In the genomic region with DNA sequence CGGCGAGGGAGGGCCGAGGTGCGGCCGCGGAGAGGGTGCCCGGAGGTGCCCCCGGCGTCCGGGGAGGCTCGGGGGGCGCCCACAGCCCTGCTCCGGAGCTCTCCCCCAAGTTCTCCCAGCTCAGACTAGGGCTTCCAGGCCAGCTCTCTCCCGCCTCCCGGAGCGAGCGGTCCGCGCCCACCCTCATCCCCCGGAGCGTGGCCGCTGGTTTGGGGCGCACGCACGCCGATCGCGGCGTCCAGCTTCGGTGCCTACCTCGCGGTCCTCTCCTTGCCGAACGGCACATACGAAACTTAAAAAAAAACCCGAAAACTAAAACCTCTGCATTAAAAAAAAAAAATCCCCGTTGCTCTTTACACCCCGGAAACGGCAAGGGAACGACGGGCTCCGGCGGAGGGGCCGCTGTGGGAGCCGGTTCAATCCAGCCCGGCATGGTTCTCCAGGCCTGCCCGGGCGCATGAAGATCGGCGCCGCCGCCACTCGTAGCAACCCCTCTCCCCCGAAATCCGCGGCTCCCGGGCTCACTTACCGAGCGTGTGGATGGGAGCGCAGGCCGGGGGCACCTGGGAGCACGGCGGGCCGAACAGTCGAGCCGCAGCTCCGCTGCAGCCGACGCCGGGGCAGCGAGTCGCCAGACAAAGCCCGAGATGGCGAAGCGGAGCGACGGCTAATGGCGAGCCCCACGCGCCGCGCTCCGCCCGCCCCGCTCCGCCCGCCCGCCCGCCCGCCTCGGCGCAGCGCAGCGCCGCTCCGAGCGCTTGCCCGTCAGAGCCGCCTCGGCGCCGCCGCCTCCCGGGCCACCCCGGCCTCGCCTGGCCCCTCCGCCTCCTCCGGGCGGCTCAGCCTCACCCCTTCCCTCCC, we compare ENCODE assay signal across 8 cellular contexts. TPM values are rescaled to one million over a fixed set of nuclear protein-coding genes. Genes with fewer than 3 reads are reported as not detected.
DNase-seq lines count a peak whose midpoint lies in the region; ATAC-seq, FAIRE-seq and TF ChIP-seq lines count a peak whose summit lies in the region.

No MANE protein-coding gene starts in this region.

- H3K4me1 Mint-ChIP-seq in activated CD8-positive, alpha-beta memory T cell treated with anti-CD3 and anti-CD28 coated beads, Interleukin-2, amount 10 ng/mL, durations not matched to agents 7 days and 5 days = peaks cover 24% of the 10 kb centered on the region

- H3K27me3 ChIP-seq in ACC112 (ENCODE audit: insufficient read depth, low read length) (no peaks in the 10 kb centered on the region), endothelial cell of umbilical vein (ENCODE audit: control insufficient read depth in 2 of 2, insufficient read depth in 2 of 2, low read length in 2 of 2) (no peaks in the 10 kb centered on the region), suprapubic skin (no peaks in the 10 kb centered on the region)

- POLR2A ChIA-PET in endothelial cell of umbilical vein (lab: Charles Lee) = interaction anchor here (0.9 to 1.5 kb wide), 2 partner anchors 107 to 125 kb away, joined by 3 to 5 read pairs; no protein-coding TSS in a partner anchor

- H3K79me2 ChIP-seq in ACC112 (ENCODE audit: control insufficient read depth, insufficient read depth, low read length, unreplicated experiment) = peaks cover 28% of the 10 kb centered on the region
- H3K79me2 ChIP-seq in endothelial cell of umbilical vein (ENCODE audit: control insufficient read depth, insufficient read depth, low read length) = peaks cover 28% of the 10 kb centered on the region

- TF ChIP-seq POLR2A in endothelial cell of umbilical vein (IDR thresholded peaks at IDR 0.05; ENCODE audit: low read depth, low read length) (no peak), suprapubic skin (IDR thresholded peaks at IDR 0.05) (no peak)

- peak overlapping the region; percentile 92 for H3K9ac ChIP-seq in endothelial cell of umbilical vein (replicated peaks; ENCODE audit: extremely low read depth, insufficient read depth, low read length)

- H3K4me2 ChIP-seq in endothelial cell of umbilical vein (ENCODE audit: insufficient read depth, low read length) = peak overlapping the region; percentile 86

- DNase-seq in NCI-H2196 (lab: John Stamatoyannopoulos, UW; ENCODE audit: unreplicated experiment) (peak; percentile 52), endothelial cell of umbilical vein (ENCODE audit: low read depth, low spot score) (peak; percentile 35), mucosa of gallbladder (ENCODE audit: low spot score) (peak; percentile 46), suprapubic skin (ENCODE audit: low spot score in 2 of 2) (peak in 1 of 2 donors; percentile 75), GOT3 (lab: John Stamatoyannopoulos, UW) (no peak)
- DNase-seq in activated CD8-positive, alpha-beta memory T cell treated with anti-CD3 and anti-CD28 coated beads, Interleukin-2, amount 10 ng/mL, durations not matched to agents 7 days and 5 days = peak; percentile 78

- BruUV-seq in endothelial cell of umbilical vein (replicated peaks; lab: Mats Ljungman, UMichigan) = no TSS peak

- TF ChIP-seq CTCF in endothelial cell of umbilical vein (IDR thresholded peaks at IDR 0.05; ENCODE audit: extremely low read depth in 1 of 2, insufficient read depth in 1 of 2, low read depth in 1 of 2, low read length in 2 of 2) (no peak), suprapubic skin (IDR thresholded peaks at IDR 0.05) (no peak)

- under 1% methylated on average over 43 of the region's 109 CpGs for WGBS in suprapubic skin

- dilution Hi-C loops in endothelial cell of umbilical vein (cut with MboI; ENCODE audit: extremely low pct_ligation_motif_present, low sequenced_read_pairs) = no loop called here

- H3K9me1 ChIP-seq in endothelial cell of umbilical vein (replicated peaks; ENCODE audit: control insufficient read depth, extremely low read depth, insufficient read depth, low read length) = no peaks in the 10 kb centered on the region

- no peaks in the 10 kb centered on the region for H3K27me3 Mint-ChIP-seq in activated CD8-positive, alpha-beta memory T cell treated with anti-CD3 and anti-CD28 coated beads, Interleukin-2, amount 10 ng/mL, durations not matched to agents 7 days and 5 days

- H4K20me1 ChIP-seq in endothelial cell of umbilical vein (replicated peaks; ENCODE audit: control insufficient read depth, extremely low read depth, insufficient read depth, low read length) = no peaks in the 10 kb centered on the region

- intact Hi-C loops in endothelial cell of umbilical vein (cut with micrococcal nuclease) = loop anchor here (5.0 kb wide), 1 partner anchor 87 kb away; a partner anchor contains a TSS

- CTCF ChIA-PET in activated CD8-positive, alpha-beta memory T cell treated with anti-CD3 and anti-CD28 coated beads, Interleukin-2, amount 10 ng/mL, durations not matched to agents 7 days and 5 days (lab: Charles Lee) = interaction anchor here (0.9 to 6.3 kb wide), 16 partner anchors 10 to 125 kb away, joined by 3 to 74 read pairs (median 6); a partner anchor contains a TSS
- CTCF ChIA-PET in endothelial cell of umbilical vein (lab: Charles Lee) = interaction anchor here (0.8 to 7.3 kb wide), 15 partner anchors 9 to 303 kb away, joined by 3 to 68 read pairs (median 4); a partner anchor contains a TSS

- H3K4me3 ChIP-seq in ACC112 (ENCODE audit: low read depth, low read length) (peak overlapping the region; percentile 91), endothelial cell of umbilical vein (replicated peaks in 1 of 3; ENCODE audit: insufficient read depth in 1 of 3, low read depth in 1 of 3, low read length in 3 of 3) (peak overlapping the region; percentile 68 to 89 (median 77)), suprapubic skin (peak overlapping the region; percentile 77)

- peak overlapping the region; percentile 90 for H3K4me3 Mint-ChIP-seq in activated CD8-positive, alpha-beta memory T cell treated with anti-CD3 and anti-CD28 coated beads, Interleukin-2, amount 10 ng/mL, durations not matched to agents 7 days and 5 days

- peaks cover 35% of the 10 kb centered on the region for H3K4me1 ChIP-seq in ACC112 (ENCODE audit: control insufficient read depth, insufficient read depth, low read length, unreplicated experiment)
- H3K4me1 ChIP-seq in endothelial cell of umbilical vein (ENCODE audit: control insufficient read depth, extremely low read depth, insufficient read depth, low read length) = peaks cover 40% of the 10 kb centered on the region
- peaks cover 45% of the 10 kb centered on the region for H3K4me1 ChIP-seq in suprapubic skin

- H2AFZ ChIP-seq in ACC112 (ENCODE audit: low read length, unreplicated experiment) (peak overlapping the region; percentile 59), endothelial cell of umbilical vein (ENCODE audit: low read depth, low read length) (no peak overlapping the region)

- H3K9me3 ChIP-seq in endothelial cell of umbilical vein (replicated peaks; ENCODE audit: control insufficient read depth, insufficient read depth, low read length) (no peaks in the 10 kb centered on the region), suprapubic skin (no peaks in the 10 kb centered on the region)

- H3K36me3 ChIP-seq in ACC112 (ENCODE audit: insufficient read depth, low read length) (peaks cover 15% of the 10 kb centered on the region), endothelial cell of umbilical vein (ENCODE audit: control insufficient read depth in 2 of 2, extremely low read depth in 1 of 2, insufficient read depth in 2 of 2, low read length in 2 of 2) (peaks cover 9 to 14% of the 10 kb centered on the region in 2 experiments), suprapubic skin (peaks cover 15% of the 10 kb centered on the region)

- TF ChIP-seq EP300 in suprapubic skin (IDR thresholded peaks at IDR 0.05) = no peak

- H3K9me3 Mint-ChIP-seq in activated CD8-positive, alpha-beta memory T cell treated with anti-CD3 and anti-CD28 coated beads, Interleukin-2, amount 10 ng/mL, durations not matched to agents 7 days and 5 days (ENCODE audit: low read depth) = no peaks in the 10 kb centered on the region

- peak overlapping the region; percentile 94 for H3K27ac Mint-ChIP-seq in activated CD8-positive, alpha-beta memory T cell treated with anti-CD3 and anti-CD28 coated beads, Interleukin-2, amount 10 ng/mL, durations not matched to agents 7 days and 5 days

- peaks cover 21% of the 10 kb centered on the region for H3K36me3 Mint-ChIP-seq in activated CD8-positive, alpha-beta memory T cell treated with anti-CD3 and anti-CD28 coated beads, Interleukin-2, amount 10 ng/mL, durations not matched to agents 7 days and 5 days

- FAIRE-seq in endothelial cell of umbilical vein (lab: Jason Lieb, UNC) = no peak

- ATAC-seq in GM18867 (IDR thresholded peaks at IDR 0.05; ENCODE audit: unreplicated experiment) = peak; percentile 7
- peak; percentile 14 for ATAC-seq in activated CD8-positive, alpha-beta memory T cell treated with anti-CD3 and anti-CD28 coated beads, Interleukin-2, amount 10 ng/mL, durations not matched to agents 7 days and 5 days

- peak overlapping the region; percentile 63 for H3K27ac ChIP-seq in ACC112 (ENCODE audit: low read depth, low read length)
- H3K27ac ChIP-seq in endothelial cell of umbilical vein (ENCODE audit: insufficient read depth, low read depth, low read length) = peak overlapping the region; percentile 81
- peak overlapping the region; percentile 100 for H3K27ac ChIP-seq in suprapubic skin

RNA-seq across cellular contexts. Expression of a gene that starts 1.0 kb away (rescaled TPM):
- total RNA-seq in activated CD8-positive, alpha-beta memory T cell treated with anti-CD3 and anti-CD28 coated beads, Interleukin-2, amount 10 ng/mL, durations not matched to agents 7 days and 5 days = 100 to 1,000 TPM; 128 to 158 TPM
- total RNA-seq in endothelial cell of umbilical vein (74.3 and 84.7 TPM in 2 replicates), mucosa of gallbladder (95.6 TPM), suprapubic skin (100 to 1,000 TPM in 1 of 4 donors, 10 to 100 TPM in 3; 54.8 to 102 (median 71.8) TPM)
- polyA plus RNA-seq in endothelial cell of umbilical vein = 10.8 and 14.7 TPM in 2 replicates
- polyA plus RNA-seq in endothelial cell of umbilical vein (2011; cell fraction: cytosol; rRNA removed) = 28.1 and 28.3 TPM in 2 replicates
- 48.7 and 49.3 TPM in 2 replicates for polyA plus RNA-seq in endothelial cell of umbilical vein (2011; cell fraction: nucleus; rRNA removed)
- 47.1 and 56.1 TPM in 2 replicates for polyA plus RNA-seq in endothelial cell of umbilical vein (2012)
- polyA minus RNA-seq in endothelial cell of umbilical vein = 23.8 and 24.3 TPM in 2 replicates
- polyA minus RNA-seq in endothelial cell of umbilical vein (2011; cell fraction: cytosol; rRNA and poly(A)+ RNA removed) = 28.3 TPM
- polyA minus RNA-seq in endothelial cell of umbilical vein (2011; cell fraction: nucleus; rRNA and poly(A)+ RNA removed) = 17.2 and 26.2 TPM in 2 replicates

RNA-seq across cellular contexts. Expression of a gene that starts 20.8 kb away (rescaled TPM):
- 100 to 1,000 TPM; 106 to 122 TPM for total RNA-seq in activated CD8-positive, alpha-beta memory T cell treated with anti-CD3 and anti-CD28 coated beads, Interleukin-2, amount 10 ng/mL, durations not matched to agents 7 days and 5 days
- total RNA-seq in endothelial cell of umbilical vein (82.5 and 102 TPM in 2 replicates), mucosa of gallbladder (77.0 TPM), suprapubic skin (10 to 100 TPM; 44.1 to 75.0 (median 67.3) TPM)
- polyA plus RNA-seq in endothelial cell of umbilical vein = 50.7 and 61.3 TPM in 2 replicates
- 54.4 and 57.8 TPM in 2 replicates for polyA plus RNA-seq in endothelial cell of umbilical vein (2011; cell fraction: cytosol; rRNA removed)
- polyA plus RNA-seq in endothelial cell of umbilical vein (2011; cell fraction: nucleus; rRNA removed) = 139 and 153 TPM in 2 replicates
- polyA plus RNA-seq in endothelial cell of umbilical vein (2012) = 47.6 and 49.1 TPM in 2 replicates
- polyA minus RNA-seq in endothelial cell of umbilical vein = 74.9 and 97.1 TPM in 2 replicates
- polyA minus RNA-seq in endothelial cell of umbilical vein (2011; cell fraction: cytosol; rRNA and poly(A)+ RNA removed) = 18.7 TPM
- polyA minus RNA-seq in endothelial cell of umbilical vein (2011; cell fraction: nucleus; rRNA and poly(A)+ RNA removed) = 36.1 and 38.2 TPM in 2 replicates

RNA-seq across cellular contexts. Expression of a gene that starts 33.7 kb away (rescaled TPM):
- 10 to 100 TPM; 31.4 to 34.1 TPM for total RNA-seq in activated CD8-positive, alpha-beta memory T cell treated with anti-CD3 and anti-CD28 coated beads, Interleukin-2, amount 10 ng/mL, durations not matched to agents 7 days and 5 days
- 39.5 and 43.6 TPM in 2 replicates for total RNA-seq in endothelial cell of umbilical vein
- polyA plus RNA-seq in endothelial cell of umbilical vein = 72.5 and 80.0 TPM in 2 replicates
- 50.3 and 55.3 TPM in 2 replicates for polyA plus RNA-seq in endothelial cell of umbilical vein (2011; cell fraction: cytosol; rRNA removed)
- 150 and 171 TPM in 2 replicates for polyA plus RNA-seq in endothelial cell of umbilical vein (2011; cell fraction: nucleus; rRNA removed)
- 32.2 and 40.6 TPM in 2 replicates for polyA plus RNA-seq in endothelial cell of umbilical vein (2012)
- 48.4 and 54.9 TPM in 2 replicates for polyA minus RNA-seq in endothelial cell of umbilical vein
- polyA minus RNA-seq in endothelial cell of umbilical vein (2011; cell fraction: cytosol; rRNA and poly(A)+ RNA removed) = 11.1 TPM
- 18.8 and 24.1 TPM in 2 replicates for polyA minus RNA-seq in endothelial cell of umbilical vein (2011; cell fraction: nucleus; rRNA and poly(A)+ RNA removed)
- 49.4 TPM for total RNA-seq in mucosa of gallbladder
- 10 to 100 TPM; 31.5 to 48.8 (median 36.1) TPM for total RNA-seq in suprapubic skin

RNA-seq across cellular contexts. Expression of a gene that starts 47.5 kb away (rescaled TPM):
- not detected for total RNA-seq in activated CD8-positive, alpha-beta memory T cell treated with anti-CD3 and anti-CD28 coated beads, Interleukin-2, amount 10 ng/mL, durations not matched to agents 7 days and 5 days
- not detected in 2 replicates for total RNA-seq in endothelial cell of umbilical vein
- not detected in 2 replicates for polyA plus RNA-seq in endothelial cell of umbilical vein
- not detected in 2 replicates for polyA plus RNA-seq in endothelial cell of umbilical vein (2011; cell fraction: cytosol; rRNA removed)
- not detected in 2 replicates for polyA plus RNA-seq in endothelial cell of umbilical vein (2011; cell fraction: nucleus; rRNA removed)
- not detected in 2 replicates for polyA plus RNA-seq in endothelial cell of umbilical vein (2012)
- polyA minus RNA-seq in endothelial cell of umbilical vein = not detected in 2 replicates
- not detected for polyA minus RNA-seq in endothelial cell of umbilical vein (2011; cell fraction: cytosol; rRNA and poly(A)+ RNA removed)
- polyA minus RNA-seq in endothelial cell of umbilical vein (2011; cell fraction: nucleus; rRNA and poly(A)+ RNA removed) = not detected in 2 replicates
- total RNA-seq in mucosa of gallbladder = 0.37 TPM
- total RNA-seq in suprapubic skin = under 1 TPM in 3 of 4 donors, not detected in 1; 0.08 to 0.17 (median 0.10) TPM

RNA-seq across cellular contexts. Expression of a gene that starts 49.9 kb away (rescaled TPM):
- total RNA-seq in activated CD8-positive, alpha-beta memory T cell treated with anti-CD3 and anti-CD28 coated beads, Interleukin-2, amount 10 ng/mL, durations not matched to agents 7 days and 5 days = under 1 TPM in 1 of 2 experiments, not detected in 1; 0.26 TPM
- total RNA-seq in endothelial cell of umbilical vein = not detected in 2 replicates
- not detected in 2 replicates for polyA plus RNA-seq in endothelial cell of umbilical vein
- not detected in 2 replicates for polyA plus RNA-seq in endothelial cell of umbilical vein (2011; cell fraction: cytosol; rRNA removed)
- 0.17 and 0.20 TPM in 2 replicates for polyA plus RNA-seq in endothelial cell of umbilical vein (2011; cell fraction: nucleus; rRNA removed)
- 0.65 and 0.96 TPM in 2 replicates for polyA plus RNA-seq in endothelial cell of umbilical vein (2012)
- polyA minus RNA-seq in endothelial cell of umbilical vein = not detected in 2 replicates
- not detected for polyA minus RNA-seq in endothelial cell of umbilical vein (2011; cell fraction: cytosol; rRNA and poly(A)+ RNA removed)
- polyA minus RNA-seq in endothelial cell of umbilical vein (2011; cell fraction: nucleus; rRNA and poly(A)+ RNA removed) = 0.24 TPM in 1 of 2 replicates, not detected in the other
- total RNA-seq in mucosa of gallbladder = 0.58 TPM
- not detected for total RNA-seq in suprapubic skin
